In genomic region chr14:98931911-98932310, GRCh38 we compare ENCODE assay signal across 1 cellular context.
TF ChIP-seq lines count a peak whose summit lies in the region.

No MANE protein-coding gene starts in this region.

TF ChIP-seq in GM23338, 12 proteins besides CTCF, POLR2A, EP300 and RAD21 (continued from another document):
- TF ChIP-seq, protein P1, sequence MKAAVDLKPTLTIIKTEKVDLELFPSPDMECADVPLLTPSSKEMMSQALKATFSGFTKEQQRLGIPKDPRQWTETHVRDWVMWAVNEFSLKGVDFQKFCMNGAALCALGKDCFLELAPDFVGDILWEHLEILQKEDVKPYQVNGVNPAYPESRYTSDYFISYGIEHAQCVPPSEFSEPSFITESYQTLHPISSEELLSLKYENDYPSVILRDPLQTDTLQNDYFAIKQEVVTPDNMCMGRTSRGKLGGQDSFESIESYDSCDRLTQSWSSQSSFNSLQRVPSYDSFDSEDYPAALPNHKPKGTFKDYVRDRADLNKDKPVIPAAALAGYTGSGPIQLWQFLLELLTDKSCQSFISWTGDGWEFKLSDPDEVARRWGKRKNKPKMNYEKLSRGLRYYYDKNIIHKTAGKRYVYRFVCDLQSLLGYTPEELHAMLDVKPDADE (IDR thresholded peaks at IDR 0.05), result no peak
- TF ChIP-seq EZH2phosphoT487 (IDR thresholded peaks at IDR 0.05; ENCODE audit: unreplicated experiment), result no peak
- TF ChIP-seq NANOG (IDR thresholded peaks at IDR 0.05; ENCODE audit: borderline replicate concordance), result no peak
